In the genomic region with DNA sequence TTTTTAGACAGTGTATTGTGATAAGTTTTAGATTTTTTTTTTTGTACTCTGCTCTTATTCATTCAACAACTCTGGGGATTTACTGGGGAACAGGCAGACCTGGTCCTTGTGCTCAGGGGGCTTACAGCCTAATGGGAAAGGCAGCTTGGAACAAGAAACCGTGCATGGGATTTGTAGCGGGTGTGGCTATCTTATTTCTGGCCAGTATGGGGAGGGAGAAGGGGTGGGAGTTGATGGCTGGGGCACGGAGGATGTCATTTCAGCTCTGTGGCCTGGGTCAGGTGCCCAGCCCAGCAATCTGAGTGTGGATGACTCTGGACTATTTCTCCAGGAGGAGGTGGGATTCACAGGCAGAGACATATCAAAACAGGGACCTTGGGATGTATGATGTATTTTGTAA, we compare ENCODE assay signal across 10 cellular contexts. TPM values are rescaled to one million over a fixed set of nuclear protein-coding genes. Genes with fewer than 3 reads are reported as not detected.
DNase-seq lines count a peak whose midpoint lies in the region; ATAC-seq, FAIRE-seq and TF ChIP-seq lines count a peak whose summit lies in the region.
"Had no signal": no experiment of that assay in that cellular context is flagged by ENCODE, and none has a peak within 500 bp of the region (broad histone marks: within the 10 kb centered on the region; RNA-seq: fewer than 3 reads in every experiment).

No MANE protein-coding gene starts in this region.

- H3K27me3 Mint-ChIP-seq in mesothelial cell of epicardium (ENCODE audit: low read depth), result no peaks in the 10 kb centered on the region

- H3K79me2 ChIP-seq in SK-N-SH (ENCODE audit: insufficient read depth), result peaks cover 24% of the 10 kb centered on the region

- 75% methylated on average over 3 of the region's 3 CpGs for WGBS in SK-N-SH (ENCODE audit: low lambda C conversion rate)

- peak overlapping the region; percentile 75 for H3K9ac ChIP-seq in SK-N-SH
- H3K9ac ChIP-seq in stomach smooth muscle (ENCODE audit: low read length in 2 of 2), result peak overlapping the region; percentile 26 to 47

- H3K36me3 Mint-ChIP-seq in mesothelial cell of epicardium, result no peaks in the 10 kb centered on the region

- peaks cover 43 to 56% of the 10 kb centered on the region in 2 experiments for H3K4me1 ChIP-seq in SK-N-SH (ENCODE audit: control insufficient read depth in 1 of 2, insufficient read depth in 2 of 2, low read depth in 1 of 2, low read length in 1 of 2)
- peaks cover 66% of the 10 kb centered on the region for H3K4me1 ChIP-seq in stomach smooth muscle (ENCODE audit: control insufficient read depth, insufficient read depth, low read length)

- TF ChIP-seq RAD21 in SK-N-SH (IDR thresholded peaks at IDR 0.05; ENCODE audit: low read length), result no peak

- TF ChIP-seq EP300 in SK-N-SH (IDR thresholded peaks at IDR 0.05; ENCODE audit: borderline replicate concordance in 1 of 2, low read depth in 1 of 2, low read length in 1 of 2), result no peak

- POLR2A ChIA-PET in SK-N-SH (lab: Yijun Ruan, JAX), result no interaction called here
- POLR2A ChIA-PET in HEK293T (lab: Yijun Ruan, JAX), result no interaction called here

- no peak overlapping the region for H3K4me3 Mint-ChIP-seq in mesothelial cell of epicardium

- ATAC-seq in SK-N-SH treated with all-trans-retinoic acid at 6 μM for 48 hours, result no peak

- in situ Hi-C loops in brain microvascular endothelial cell (cut with HindIII; ENCODE audit: low pct_ligation_motif_present, low sequenced_read_pairs), result no loop called here

- H3F3A ChIP-seq in SK-N-SH (replicated peaks; ENCODE audit: insufficient read depth), result peaks cover 39% of the 10 kb centered on the region

- H2AFZ ChIP-seq in SK-N-SH (ENCODE audit: low read depth), result peak overlapping the region; percentile 17; the same call in 1 of the 2 replicates

- no peak for FAIRE-seq in GM12892 (lab: Jason Lieb, UNC)
- FAIRE-seq: A204.1 had no signal

- H3K9me2 ChIP-seq in SK-N-SH, result no peaks in the 10 kb centered on the region

- H3K9me3 ChIP-seq in SK-N-SH (no peaks in the 10 kb centered on the region), stomach smooth muscle (ENCODE audit: control insufficient read depth in 2 of 2, low read length in 2 of 2) (no peaks in the 10 kb centered on the region)

- peak overlapping the region; percentile 74 for H3K4me2 ChIP-seq in SK-N-SH

- TF ChIP-seq POLR2A in GM12892 (IDR thresholded peaks at IDR 0.05; ENCODE audit: low read depth, low read length), result no peak

- CTCF ChIA-PET in SK-N-SH (lab: Yijun Ruan, JAX) (interaction anchor here (1.2 to 2.1 kb wide), 4 partner anchors 10 to 191 kb away, joined by 4 to 6 read pairs (median 5); no protein-coding TSS in a partner anchor), HEK293T (lab: Yijun Ruan, JAX) (no interaction called here)

- no peak overlapping the region for H3K4me3 ChIP-seq in SK-N-SH (ENCODE audit: low read depth in 2 of 2, low read length in 1 of 2)
- H3K4me3 ChIP-seq in brain microvascular endothelial cell (ENCODE audit: low read depth, low read length), result no peak overlapping the region
- H3K4me3 ChIP-seq in stomach smooth muscle (ENCODE audit: low read length in 2 of 2), result no peak overlapping the region

- H3K36me3 ChIP-seq in SK-N-SH (replicated peaks in 1 of 2; ENCODE audit: control insufficient read depth in 1 of 2, insufficient read depth in 2 of 2, low read length in 1 of 2), result no peaks in the 10 kb centered on the region
- H3K36me3 ChIP-seq in brain microvascular endothelial cell (replicated peaks), result no peaks in the 10 kb centered on the region
- H3K36me3 ChIP-seq in stomach smooth muscle (ENCODE audit: control insufficient read depth in 2 of 2, insufficient read depth in 2 of 2, low read length in 2 of 2), result no peaks in the 10 kb centered on the region

- TF ChIP-seq CTCF in SK-N-SH (IDR thresholded peaks at IDR 0.05), result no peak
- TF ChIP-seq CTCF in brain microvascular endothelial cell (IDR thresholded peaks at IDR 0.05; ENCODE audit: low read depth, low read length, missing control alignments), result no peak
- TF ChIP-seq CTCF in mesothelial cell of epicardium (IDR thresholded peaks at IDR 0.05; ENCODE audit: unreplicated experiment), result no peak

- H3K27ac Mint-ChIP-seq in mesothelial cell of epicardium, result peak overlapping the region; percentile 99

- peaks cover 68% of the 10 kb centered on the region for H3K4me1 Mint-ChIP-seq in mesothelial cell of epicardium

- DNase-seq in SK-N-SH (no peak), brain microvascular endothelial cell (no peak), mesothelial cell of epicardium (ENCODE audit: low spot score in 2 of 2, unreplicated experiment in 2 of 2) (no peak), HEK293T (ENCODE audit: extremely low spot score) (no peak), HT-29 (ENCODE audit: low spot score) (no peak), GM12892 (ENCODE audit: insufficient read length) (no peak)
- DNase-seq: head of caudate nucleus had no signal

- H3K9me3 Mint-ChIP-seq in mesothelial cell of epicardium, result no peaks in the 10 kb centered on the region

- H3K27ac ChIP-seq in SK-N-SH (ENCODE audit: low read depth in 2 of 2, low read length in 1 of 2), result peak overlapping the region; percentile 80 to 98
- H3K27ac ChIP-seq in brain microvascular endothelial cell, result peak overlapping the region; percentile 97
- peak overlapping the region; percentile 91 for H3K27ac ChIP-seq in stomach smooth muscle (ENCODE audit: low read length)

- H3K27me3 ChIP-seq in SK-N-SH (ENCODE audit: insufficient read depth), result no peaks in the 10 kb centered on the region
- H3K27me3 ChIP-seq in brain microvascular endothelial cell (replicated peaks), result no peaks in the 10 kb centered on the region
- no peaks in the 10 kb centered on the region for H3K27me3 ChIP-seq in stomach smooth muscle (ENCODE audit: control insufficient read depth in 1 of 2, insufficient read depth in 2 of 2, low read length in 2 of 2)

- H4K20me1 ChIP-seq in SK-N-SH (ENCODE audit: insufficient read depth), result no peaks in the 10 kb centered on the region

TF ChIP-seq in SK-N-SH, 30 proteins besides CTCF, POLR2A, EP300 and RAD21 (continues in another document):
- TF ChIP-seq NFIC (IDR thresholded peaks at IDR 0.05; ENCODE audit: borderline replicate concordance) (no peak), FOXJ3 (CRISPR knock-in tag; IDR thresholded peaks at IDR 0.05) (no peak)
- TF ChIP-seq, protein P1, sequence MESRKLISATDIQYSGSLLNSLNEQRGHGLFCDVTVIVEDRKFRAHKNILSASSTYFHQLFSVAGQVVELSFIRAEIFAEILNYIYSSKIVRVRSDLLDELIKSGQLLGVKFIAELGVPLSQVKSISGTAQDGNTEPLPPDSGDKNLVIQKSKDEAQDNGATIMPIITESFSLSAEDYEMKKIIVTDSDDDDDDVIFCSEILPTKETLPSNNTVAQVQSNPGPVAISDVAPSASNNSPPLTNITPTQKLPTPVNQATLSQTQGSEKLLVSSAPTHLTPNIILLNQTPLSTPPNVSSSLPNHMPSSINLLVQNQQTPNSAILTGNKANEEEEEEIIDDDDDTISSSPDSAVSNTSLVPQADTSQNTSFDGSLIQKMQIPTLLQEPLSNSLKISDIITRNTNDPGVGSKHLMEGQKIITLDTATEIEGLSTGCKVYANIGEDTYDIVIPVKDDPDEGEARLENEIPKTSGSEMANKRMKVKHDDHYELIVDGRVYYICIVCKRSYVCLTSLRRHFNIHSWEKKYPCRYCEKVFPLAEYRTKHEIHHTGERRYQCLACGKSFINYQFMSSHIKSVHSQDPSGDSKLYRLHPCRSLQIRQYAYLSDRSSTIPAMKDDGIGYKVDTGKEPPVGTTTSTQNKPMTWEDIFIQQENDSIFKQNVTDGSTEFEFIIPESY (IDR thresholded peaks at IDR 0.05; ENCODE audit: borderline replicate concordance, low read depth), result no peak

TF ChIP-seq in SK-N-SH treated with all-trans-retinoic acid at 6 μM for 48 hours, 23 proteins besides CTCF, POLR2A, EP300 and RAD21:
- TF ChIP-seq TCF4 (CRISPR knock-in tag; IDR thresholded peaks at IDR 0.05; ENCODE audit: borderline replicate concordance), result no peak
- TF ChIP-seq, protein P2, sequence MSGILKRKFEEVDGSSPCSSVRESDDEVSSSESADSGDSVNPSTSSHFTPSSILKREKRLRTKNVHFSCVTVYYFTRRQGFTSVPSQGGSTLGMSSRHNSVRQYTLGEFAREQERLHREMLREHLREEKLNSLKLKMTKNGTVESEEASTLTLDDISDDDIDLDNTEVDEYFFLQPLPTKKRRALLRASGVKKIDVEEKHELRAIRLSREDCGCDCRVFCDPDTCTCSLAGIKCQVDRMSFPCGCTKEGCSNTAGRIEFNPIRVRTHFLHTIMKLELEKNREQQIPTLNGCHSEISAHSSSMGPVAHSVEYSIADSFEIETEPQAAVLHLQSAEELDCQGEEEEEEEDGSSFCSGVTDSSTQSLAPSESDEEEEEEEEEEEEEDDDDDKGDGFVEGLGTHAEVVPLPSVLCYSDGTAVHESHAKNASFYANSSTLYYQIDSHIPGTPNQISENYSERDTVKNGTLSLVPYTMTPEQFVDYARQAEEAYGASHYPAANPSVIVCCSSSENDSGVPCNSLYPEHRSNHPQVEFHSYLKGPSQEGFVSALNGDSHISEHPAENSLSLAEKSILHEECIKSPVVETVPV (CRISPR knock-in tag; IDR thresholded peaks at IDR 0.05), result no peak

TF ChIP-seq in HEK293T, 16 proteins besides CTCF, POLR2A, EP300 and RAD21 (continues in another document):
- TF ChIP-seq SUZ12 (IDR thresholded peaks at IDR 0.05) (no peak), BHLHE40 (IDR thresholded peaks at IDR 0.05; ENCODE audit: borderline replicate concordance) (no peak), FOXK2 (IDR thresholded peaks at IDR 0.05) (no peak), NFRKB (IDR thresholded peaks at IDR 0.05) (no peak), SP1 (IDR thresholded peaks at IDR 0.05) (no peak), TARDBP (IDR thresholded peaks at IDR 0.05) (no peak), ZNF384 (IDR thresholded peaks at IDR 0.05) (no peak), CTBP1 (IDR thresholded peaks at IDR 0.05; ENCODE audit: borderline replicate concordance) (no peak), LEF1 (IDR thresholded peaks at IDR 0.05; ENCODE audit: borderline replicate concordance) (no peak), ELF4 (IDR thresholded peaks at IDR 0.05) (no peak)
- TF ChIP-seq, protein P3, sequence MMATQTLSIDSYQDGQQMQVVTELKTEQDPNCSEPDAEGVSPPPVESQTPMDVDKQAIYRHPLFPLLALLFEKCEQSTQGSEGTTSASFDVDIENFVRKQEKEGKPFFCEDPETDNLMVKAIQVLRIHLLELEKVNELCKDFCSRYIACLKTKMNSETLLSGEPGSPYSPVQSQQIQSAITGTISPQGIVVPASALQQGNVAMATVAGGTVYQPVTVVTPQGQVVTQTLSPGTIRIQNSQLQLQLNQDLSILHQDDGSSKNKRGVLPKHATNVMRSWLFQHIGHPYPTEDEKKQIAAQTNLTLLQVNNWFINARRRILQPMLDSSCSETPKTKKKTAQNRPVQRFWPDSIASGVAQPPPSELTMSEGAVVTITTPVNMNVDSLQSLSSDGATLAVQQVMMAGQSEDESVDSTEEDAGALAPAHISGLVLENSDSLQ (IDR thresholded peaks at IDR 0.05), result no peak

RNA-seq across cellular contexts. Expression of a gene that starts 47.0 kb away (rescaled TPM):
- polyA plus RNA-seq in SK-N-SH (2012; rRNA removed), result 9.5 and 12.1 TPM in 2 replicates
- polyA plus RNA-seq in SK-N-SH (2012; cell fraction: cytosol; rRNA removed), result 8.9 and 11.6 TPM in 2 replicates
- polyA plus RNA-seq in SK-N-SH (2012; cell fraction: nucleus; rRNA removed), result 10.3 and 10.8 TPM in 2 replicates
- 13.6 to 14.5 TPM (median 14.0 TPM) in 3 replicates for total RNA-seq in mesothelial cell of epicardium
- 4.6 and 7.1 TPM in 2 replicates for total RNA-seq in HT-29 (2014; rRNA removed; shearing (Covaris generic))
- polyA plus RNA-seq in GM12892 (2012; ENCODE audit: missing spikeins), result 13.0 TPM
